ENCODE assay signal across 21 cellular contexts in genomic region chr20:12068146-12068545, GRCh38.
DNase-seq lines count a peak whose midpoint lies in the region; TF ChIP-seq lines count a peak whose summit lies in the region.
"Had no signal": no experiment of that assay in that cellular context is flagged by ENCODE, and none has a peak within 500 bp of the region (broad histone marks: within the 10 kb centered on the region; RNA-seq: fewer than 3 reads in every experiment).

No MANE protein-coding gene starts in this region.

- no peaks in the 10 kb centered on the region for H3K27me3 Mint-ChIP-seq in chondrocyte (ENCODE audit: low read depth)
- H3K27me3 Mint-ChIP-seq: activated CD4-positive, alpha-beta T cell treated with anti-CD3 and anti-CD28 coated beads, Interleukin-2, amount 10 ng/mL, durations not matched to agents 24 days and 14 days; activated naive CD8-positive, alpha-beta T cell treated with anti-CD3 and anti-CD28 coated beads, Interleukin-2, amount 50 U/mL, for 24 hours; CD4-positive, alpha-beta T cell had no signal

- no peaks in the 10 kb centered on the region for H3K36me3 Mint-ChIP-seq in chondrocyte (ENCODE audit: low read depth)
- H3K36me3 Mint-ChIP-seq: mesothelial cell of epicardium, natural killer cell had no signal

- no peak overlapping the region for H3K9ac ChIP-seq in HUES48 (ENCODE audit: low read depth, low read length)

- no peak overlapping the region for H3K4me3 Mint-ChIP-seq in chondrocyte (ENCODE audit: unreplicated experiment)
- H3K4me3 Mint-ChIP-seq: activated CD4-positive, alpha-beta T cell treated with anti-CD3 and anti-CD28 coated beads, Interleukin-2, amount 10 ng/mL, durations not matched to agents 24 days and 14 days; activated naive CD8-positive, alpha-beta T cell treated with anti-CD3 and anti-CD28 coated beads, Interleukin-2, amount 50 U/mL, for 24 hours; CD4-positive, alpha-beta T cell; mesothelial cell of epicardium; natural killer cell had no signal

- no peaks in the 10 kb centered on the region for H3K36me3 ChIP-seq in HUES48 (ENCODE audit: control insufficient read depth, insufficient read depth, low read length)
- H3K36me3 ChIP-seq: gastrocnemius medialis had no signal

- no peak overlapping the region for H3K4me3 ChIP-seq in HUES48 (ENCODE audit: low read depth, low read length)
- H3K4me3 ChIP-seq: dorsolateral prefrontal cortex, gastrocnemius medialis had no signal

- peaks cover 6% of the 10 kb centered on the region for H3K4me1 Mint-ChIP-seq in chondrocyte (ENCODE audit: low read depth)
- H3K4me1 Mint-ChIP-seq: activated CD4-positive, alpha-beta T cell treated with anti-CD3 and anti-CD28 coated beads, Interleukin-2, amount 10 ng/mL, durations not matched to agents 24 days and 14 days; activated naive CD8-positive, alpha-beta T cell treated with anti-CD3 and anti-CD28 coated beads, Interleukin-2, amount 50 U/mL, for 24 hours; natural killer cell had no signal

- peaks cover 15% of the 10 kb centered on the region for H3K4me1 ChIP-seq in HUES48 (ENCODE audit: control insufficient read depth, insufficient read depth, low read length)
- H3K4me1 ChIP-seq: gastrocnemius medialis had no signal

- no peaks in the 10 kb centered on the region for H3K9me3 ChIP-seq in HUES48 (ENCODE audit: control insufficient read depth, insufficient read depth, low read length)
- H3K9me3 ChIP-seq: gastrocnemius medialis had no signal

- no peak for TF ChIP-seq CTCF in GM20000 (IDR thresholded peaks at IDR 0.05; ENCODE audit: extremely low read depth, missing control alignments)
- no peak for TF ChIP-seq CTCF in chondrocyte (IDR thresholded peaks at IDR 0.05)

- no peaks in the 10 kb centered on the region for H3K27me3 ChIP-seq in HUES48 (ENCODE audit: control insufficient read depth, insufficient read depth, low read length)
- H3K27me3 ChIP-seq: dorsolateral prefrontal cortex, gastrocnemius medialis had no signal

- H3K9me3 Mint-ChIP-seq in chondrocyte (ENCODE audit: low read depth) = no peaks in the 10 kb centered on the region
- H3K9me3 Mint-ChIP-seq: activated CD4-positive, alpha-beta T cell treated with anti-CD3 and anti-CD28 coated beads, Interleukin-2, amount 10 ng/mL, durations not matched to agents 24 days and 14 days; activated naive CD8-positive, alpha-beta T cell treated with anti-CD3 and anti-CD28 coated beads, Interleukin-2, amount 50 U/mL, for 24 hours; CD4-positive, alpha-beta T cell; mesothelial cell of epicardium; natural killer cell had no signal

- DNase-seq in AG08395 (ENCODE audit: low spot score) = peak; percentile 10
- DNase-seq in astrocyte of the hippocampus (ENCODE audit: low read depth, low spot score) = peak; percentile 80
- DNase-seq in kidney tubule cell (ENCODE audit: low spot score) = peak; percentile 28
- DNase-seq in GM20000 (ENCODE audit: low spot score) = no peak
- DNase-seq in chondrocyte (ENCODE audit: low spot score) = no peak
- DNase-seq in anterior cingulate cortex (lab: John Stamatoyannopoulos, UW) = no peak
- no peak for DNase-seq in SK-N-DZ (ENCODE audit: low spot score)
- DNase-seq: activated CD4-positive, alpha-beta T cell treated with anti-CD3 and anti-CD28 coated beads, Interleukin-2, amount 10 ng/mL, durations not matched to agents 24 days and 14 days; activated naive CD8-positive, alpha-beta T cell treated with anti-CD3 and anti-CD28 coated beads, Interleukin-2, amount 50 U/mL, for 24 hours; CD4-positive, alpha-beta T cell; DMS79; dorsolateral prefrontal cortex; gastrocnemius medialis; natural killer cell; NCI-H2171; NCI-H524 treated with DMSO at 0.1 percent for 48 hours; stimulated activated CD4-positive, alpha-beta T cell treated with anti-CD3 and anti-CD28 coated beads, Interleukin-1b, Interleukin-23, amount 100 ng/mL, for 48 hours; stimulated activated naive CD4-positive, alpha-beta T cell treated with Interleukin-2 at 50 U/mL for 16 hours had no signal

- H3K27ac ChIP-seq in HUES48 (ENCODE audit: low read depth, low read length) = peak overlapping the region; percentile 60
- H3K27ac ChIP-seq: dorsolateral prefrontal cortex, gastrocnemius medialis had no signal

- H3K27ac Mint-ChIP-seq in chondrocyte (ENCODE audit: unreplicated experiment) = no peak overlapping the region
- H3K27ac Mint-ChIP-seq: activated CD4-positive, alpha-beta T cell treated with anti-CD3 and anti-CD28 coated beads, Interleukin-2, amount 10 ng/mL, durations not matched to agents 24 days and 14 days; activated naive CD8-positive, alpha-beta T cell treated with anti-CD3 and anti-CD28 coated beads, Interleukin-2, amount 50 U/mL, for 24 hours; activated T-helper 2 cell treated with anti-CD3 and anti-CD28 coated beads, Interferon-gamma antibody, Interleukin-2, Interleukin-4, amounts not matched to agents 10 μg/mL and 5 μg/mL and 100 μg/mL, durations not matched to agents 14 hours and 24 hours and 36 hours; CD4-positive, alpha-beta T cell; mesothelial cell of epicardium; natural killer cell had no signal

Comparison
In these comparisons a context has a peak if more than half of its experiments do, and no peak if none do; other contexts are left out.
1. DNase-seq: peak in AG08395 (single experiment), astrocyte of the hippocampus (single experiment) and kidney tubule cell (single experiment); none in GM20000 (single experiment), chondrocyte (single experiment), anterior cingulate cortex (0 of 58) and SK-N-DZ (single experiment).